ENCODE assay signal across 15 cellular contexts in genomic region chr15:20349774-20350498, GRCh38.
DNase-seq lines count a peak whose midpoint lies in the region; ATAC-seq and TF ChIP-seq lines count a peak whose summit lies in the region.
"Had no signal": no experiment of that assay in that cellular context is flagged by ENCODE, and none has a peak within 500 bp of the region (broad histone marks: within the 10 kb centered on the region; RNA-seq: fewer than 3 reads in every experiment).

No MANE protein-coding gene starts in this region.

- H3K4me1 ChIP-seq in GM23338 (ENCODE audit: insufficient read depth) (no peaks in the 10 kb centered on the region), right cardiac atrium (ENCODE audit: control insufficient read depth, insufficient read depth, low read length) (no peaks in the 10 kb centered on the region)
- H3K4me1 ChIP-seq: pancreas had no signal

- no peak overlapping the region for H3K27ac ChIP-seq in GM23338 (ENCODE audit: low read depth)
- H3K27ac ChIP-seq in right cardiac atrium (ENCODE audit: low read length): no peak overlapping the region
- H3K27ac ChIP-seq: 22Rv1, C4-2B, pancreas had no signal

- peaks cover 2% of the 10 kb centered on the region for H3K9me3 ChIP-seq in right cardiac atrium (ENCODE audit: control insufficient read depth, low read length)
- H3K9me3 ChIP-seq: pancreas had no signal

- no peaks in the 10 kb centered on the region for H3K4me1 Mint-ChIP-seq in GM23338

- no peaks in the 10 kb centered on the region for H4K20me1 ChIP-seq in GM23338 (replicated peaks; ENCODE audit: insufficient read depth)

- no peak overlapping the region for H2AFZ ChIP-seq in GM23338

- no peaks in the 10 kb centered on the region for H3K79me2 ChIP-seq in GM23338 (replicated peaks; ENCODE audit: insufficient read depth)

- 72% methylated on average over 13 of the region's 13 CpGs for WGBS in right cardiac atrium

- H3K27me3 Mint-ChIP-seq in GM23338 (ENCODE audit: insufficient read depth, low read depth, poor library complexity): peaks cover 22% of the 10 kb centered on the region

- H3K4me3 ChIP-seq in GM23338 (0 out of 2 replicates have a peak overlapping the region, but pooled peaks have one; percentile 13), right cardiac atrium (ENCODE audit: low read length) (no peak overlapping the region)
- H3K4me3 ChIP-seq: pancreas had no signal

- H3K27me3 ChIP-seq in GM23338 (ENCODE audit: insufficient read depth): no peaks in the 10 kb centered on the region
- H3K27me3 ChIP-seq in right cardiac atrium (ENCODE audit: control insufficient read depth, insufficient read depth): no peaks in the 10 kb centered on the region

- H3K4me3 Mint-ChIP-seq in GM23338: no peak overlapping the region
- H3K4me3 Mint-ChIP-seq: activated T-helper 1 cell treated with anti-CD3 and anti-CD28 coated beads, Interleukin-12 subunit alpha, Interleukin-12 subunit beta, Interleukin-2, Interleukin-4 antibody, amounts not matched to agents 30 ng/mL and 10 ng/mL and 1 ng/mL, durations not matched to agents 14 hours and 24 hours and 36 hours had no signal

- H3K9me3 Mint-ChIP-seq in GM23338: no peaks in the 10 kb centered on the region
- H3K9me3 Mint-ChIP-seq: activated T-helper 1 cell treated with anti-CD3 and anti-CD28 coated beads, Interleukin-12 subunit alpha, Interleukin-12 subunit beta, Interleukin-2, Interleukin-4 antibody, amounts not matched to agents 30 ng/mL and 10 ng/mL and 1 ng/mL, durations not matched to agents 14 hours and 24 hours and 36 hours had no signal

- no peaks in the 10 kb centered on the region for H3K9me2 ChIP-seq in GM23338 (ENCODE audit: insufficient read depth)

- peaks cover 26% of the 10 kb centered on the region for H3K36me3 ChIP-seq in GM23338 (ENCODE audit: insufficient read depth)
- H3K36me3 ChIP-seq: pancreas had no signal

- peak; percentile 2 for DNase-seq in activated CD4-positive, alpha-beta T cell treated with anti-CD3 and anti-CD28 coated beads for 48 hours
- no peak for DNase-seq in activated CD4-positive, alpha-beta T cell treated with anti-CD3 and anti-CD28 coated beads, Interleukin-2, amount 50 U/mL, for 1 hour
- DNase-seq in GM23338 (ENCODE audit: low spot score) (no peak), right cardiac atrium (peak; percentile 19 to 71 (median 51)), posterior vena cava (ENCODE audit: low spot score) (peak; percentile 86), UCSD-AML1 (lab: John Stamatoyannopoulos, UW; ENCODE audit: unreplicated experiment) (no peak), NCI-H2081 treated with DMSO at 0.1 percent for 48 hours (lab: John Stamatoyannopoulos, UW) (no peak), SW 1271 (lab: John Stamatoyannopoulos, UW) (no peak)
- DNase-seq: effector CD4-positive, alpha-beta T cell; NCI-H1930; NCI-H69 had no signal

- ATAC-seq in GM23338 (no peak), right cardiac atrium (peak; percentile 1 to 2)
- ATAC-seq: pancreas had no signal

- H3K27ac Mint-ChIP-seq in GM23338: no peak overlapping the region
- H3K27ac Mint-ChIP-seq: activated T-helper 1 cell treated with anti-CD3 and anti-CD28 coated beads, Interleukin-12 subunit alpha, Interleukin-12 subunit beta, Interleukin-2, Interleukin-4 antibody, amounts not matched to agents 30 ng/mL and 10 ng/mL and 1 ng/mL, durations not matched to agents 14 hours and 24 hours and 36 hours had no signal

- intact Hi-C loops in right cardiac atrium (cut with DNase I) (no loop called here), posterior vena cava (cut with DNase I) (no loop called here)

- peaks cover 32% of the 10 kb centered on the region for H3K36me3 Mint-ChIP-seq in GM23338 (ENCODE audit: low read depth)

- no peak for TF ChIP-seq CTCF in GM23338 (conservative IDR thresholded peaks at IDR 0.05; ENCODE audit: low read depth in 2 of 2)

- H3K4me2 ChIP-seq in GM23338: no peak overlapping the region

- H3F3A ChIP-seq in GM23338 (replicated peaks; ENCODE audit: low read depth): no peaks in the 10 kb centered on the region

TF ChIP-seq in GM23338, 12 proteins besides CTCF, POLR2A, EP300 and RAD21:
- TF ChIP-seq JUNB (IDR thresholded peaks at IDR 0.05; ENCODE audit: unreplicated experiment): no peak

Comparison
In these comparisons a context has a peak if more than half of its experiments do, and no peak if none do; other contexts are left out.
1. DNase-seq: peak in activated CD4-positive, alpha-beta T cell treated with anti-CD3 and anti-CD28 coated beads for 48 hours (single experiment), right cardiac atrium (3 of 3) and posterior vena cava (single experiment); none in activated CD4-positive, alpha-beta T cell treated with anti-CD3 and anti-CD28 coated beads, Interleukin-2, amount 50 U/mL, for 1 hour (single experiment), GM23338 (single experiment), UCSD-AML1 (single experiment), NCI-H2081 treated with DMSO at 0.1 percent for 48 hours (single experiment) and SW 1271 (0 of 2).